ENCODE assay signal across 1 cellular context in genomic region chr13:90412980-90413379, GRCh38.
TF ChIP-seq lines count a peak whose summit lies in the region.

No MANE protein-coding gene starts in this region.

TF ChIP-seq in K562, 482 proteins besides CTCF, POLR2A, EP300 and RAD21 (continued from another document):
- TF ChIP-seq BCLAF1 (IDR thresholded peaks at IDR 0.05; ENCODE audit: borderline replicate concordance in 1 of 2, control insufficient read depth in 1 of 2, low read depth in 2 of 2, low read length in 1 of 2) (no peak), STAT5B (CRISPR knock-in tag; IDR thresholded peaks at IDR 0.05) (no peak), PTTG1 (tag; IDR thresholded peaks at IDR 0.05; ENCODE audit: low read depth) (no peak), FOXO4 (CRISPR knock-in tag; IDR thresholded peaks at IDR 0.05) (no peak), U2AF1 (optimal IDR thresholded peaks at IDR 0.05; ENCODE audit: low read depth, low read length) (no peak), CHD2 (IDR thresholded peaks at IDR 0.05; ENCODE audit: low read depth, low read length) (no peak), MCM2 (IDR thresholded peaks at IDR 0.05; ENCODE audit: low read depth) (no peak), MCM3 (IDR thresholded peaks at IDR 0.05) (peak; percentile 77; the same call in 1 of the 2 replicates), YBX1 (IDR thresholded peaks at IDR 0.05) (no peak), ZNF274 (IDR thresholded peaks at IDR 0.05; ENCODE audit: borderline replicate concordance, low read depth, low read length) (0 out of 2 replicates have a peak, but pooled peaks have one; percentile 4), ZNF184 (CRISPR knock-in tag; IDR thresholded peaks at IDR 0.05) (peak; percentile 60; the same call in 1 of the 2 replicates), ZNF444 (CRISPR knock-in tag; IDR thresholded peaks at IDR 0.05) (no peak), HNRNPUL1 (IDR thresholded peaks at IDR 0.05; ENCODE audit: low read length) (no peak), ZNF354B (CRISPR knock-in tag; IDR thresholded peaks at IDR 0.05) (no peak)
